In genomic region chr9:131271016-131271273, GRCh38 we compare ENCODE assay signal across 9 cellular contexts. TPM values are rescaled to one million over a fixed set of nuclear protein-coding genes. Genes with fewer than 3 reads are reported as not detected.
A peak's percentile ranks its signal among the peaks of the same experiment; 100 is the strongest.
DNase-seq lines count a peak whose midpoint lies in the region; ATAC-seq and TF ChIP-seq lines count a peak whose summit lies in the region.
"Not testable (repeated sequence)": the region's sequence is repeated elsewhere in the genome, so short reads cannot be mapped to it uniquely, and the experiment has no call there.
"Had no signal": no experiment of that assay in that cellular context is flagged by ENCODE, and none has a peak within 500 bp of the region (broad histone marks: within the 10 kb centered on the region; RNA-seq: fewer than 3 reads in every experiment).

No MANE protein-coding gene starts in this region.

- not testable (repeated sequence) for H3K27me3 Mint-ChIP-seq in memory B cell

- H3K4me1 ChIP-seq in DND-41 (ENCODE audit: insufficient read depth, low read length) (peaks cover 79% of the 10 kb centered on the region), OCI-LY7 (ENCODE audit: insufficient read depth, low read length, poor library complexity, severe bottlenecking) (peaks cover 81% of the 10 kb centered on the region), esophagus squamous epithelium (peaks cover 3 to 44% (median 8%) of the 10 kb centered on the region in 3 donors), upper lobe of left lung (peaks cover 61 to 85% (median 64%) of the 10 kb centered on the region in 4 donors)

- BruUV-seq in OCI-LY7 (replicated peaks; lab: Mats Ljungman, UMichigan), result not testable (repeated sequence)

- H3K4me2 ChIP-seq in DND-41 (ENCODE audit: insufficient read depth, low read length) (peak overlapping the region; percentile 86), OCI-LY7 (ENCODE audit: low read length) (peak overlapping the region; percentile 74)

- peaks cover 20% of the 10 kb centered on the region for H4K20me1 ChIP-seq in DND-41 (ENCODE audit: insufficient read depth, low read length)
- not testable (repeated sequence) for H4K20me1 ChIP-seq in OCI-LY7 (ENCODE audit: insufficient read depth, low read length)

- H3K9me3 Mint-ChIP-seq in memory B cell, result not testable (repeated sequence)

- not testable (repeated sequence) for H3K9me3 ChIP-seq in DND-41 (ENCODE audit: insufficient read depth, low read length, severe bottlenecking); OCI-LY7 (ENCODE audit: low read length); esophagus squamous epithelium; upper lobe of left lung

- not testable (repeated sequence) for TF ChIP-seq POLR2A in esophagus squamous epithelium (IDR thresholded peaks at IDR 0.05); upper lobe of left lung (IDR thresholded peaks at IDR 0.05)

- peaks cover 56% of the 10 kb centered on the region for H3K4me1 Mint-ChIP-seq in memory B cell

- H2AFZ ChIP-seq in DND-41 (ENCODE audit: low read depth, low read length); OCI-LY7 (ENCODE audit: low read length): not testable (repeated sequence)

- DNase-seq in DND-41; OCI-LY7 (ENCODE audit: low spot score); esophagus squamous epithelium (lab: John Stamatoyannopoulos, UW); memory B cell (ENCODE audit: low spot score in 2 of 2); upper lobe of left lung: not testable (repeated sequence)
- DNase-seq in activated T-cell treated with anti-CD3 and anti-CD28 coated beads, Interleukin-2, amount 50 U/mL, for 1 hour, result peak; percentile 21

- H3K79me2 ChIP-seq in DND-41 (ENCODE audit: insufficient read depth, low read length) (peaks cover 98% of the 10 kb centered on the region), OCI-LY7 (ENCODE audit: insufficient read depth, low read depth, low read length) (peaks cover 100% of the 10 kb centered on the region)

- POLR2A ChIA-PET in OCI-LY7 (lab: Charles Lee), result interaction anchor here (1.3 to 7.9 kb wide), 3 partner anchors 16 to 462 kb away, joined by 4 to 132 read pairs (median 4); no protein-coding TSS in a partner anchor

- intact Hi-C loops in OCI-LY7 (cut with micrococcal nuclease; ENCODE audit: unreplicated experiment), result loop anchor here (10.0 kb wide), 1 partner anchor 404 kb away; no protein-coding TSS in a partner anchor
- intact Hi-C loops in esophagus squamous epithelium (cut with DNase I), result not testable (repeated sequence)

- H3K27ac Mint-ChIP-seq in memory B cell, result peak overlapping the region; percentile 88

- not testable (repeated sequence) for H3K27me3 ChIP-seq in DND-41 (ENCODE audit: insufficient read depth, low read length, poor library complexity); upper lobe of left lung
- H3K27me3 ChIP-seq in esophagus squamous epithelium, result peaks cover 0 to 17% (median 0%) of the 10 kb centered on the region in 4 donors

- ATAC-seq in DND-41 (ENCODE audit: insufficient read depth, low read depth); memory B cell (ENCODE audit: low read depth); upper lobe of left lung (ENCODE audit: low FRiP score in 2 of 2): not testable (repeated sequence)

- H3K36me3 Mint-ChIP-seq in memory B cell, result not testable (repeated sequence)

- TF ChIP-seq CTCF in DND-41 (IDR thresholded peaks at IDR 0.05; ENCODE audit: borderline replicate concordance, extremely low read depth, low read length, poor library complexity, severe bottlenecking); OCI-LY7 (conservative IDR thresholded peaks at IDR 0.05; ENCODE audit: low read length); esophagus squamous epithelium (IDR thresholded peaks at IDR 0.05); upper lobe of left lung (IDR thresholded peaks at IDR 0.05): not testable (repeated sequence)

- H3K9me2 ChIP-seq in OCI-LY7 (ENCODE audit: insufficient read depth, low read length), result not testable (repeated sequence)

- H3K4me3 ChIP-seq in DND-41 (ENCODE audit: low read depth in 1 of 2, low read length in 2 of 2) (peak overlapping the region in 1 of 2 experiments; percentile 54; a peak in 2 of 4 replicates), OCI-LY7 (ENCODE audit: low read depth, low read length, poor library complexity, severe bottlenecking) (peak overlapping the region; percentile 56), esophagus squamous epithelium (peak overlapping the region in 1 of 4 donors; percentile 3), skin epidermis (peak overlapping the region in 2 of 7 experiments; percentile 9 to 11), upper lobe of left lung (peak overlapping the region in 2 of 4 donors; percentile 11 to 30)

- CTCF ChIA-PET in OCI-LY7 (lab: Charles Lee; ENCODE audit: unreplicated experiment), result interaction anchor here (1.0 kb wide), 1 partner anchor 14 kb away, joined by 3 read pairs; no protein-coding TSS in a partner anchor

- H3K27ac ChIP-seq in DND-41 (ENCODE audit: low read length) (peak overlapping the region; percentile 94), OCI-LY7 (ENCODE audit: low read depth, low read length, poor library complexity, severe bottlenecking) (peak overlapping the region; percentile 98), angular gyrus (ENCODE audit: low read depth, low read length) (peak overlapping the region; percentile 46), esophagus squamous epithelium (peak overlapping the region; percentile 50 to 85 (median 70)), skin epidermis (peak overlapping the region in 18 of 21 experiments; percentile 26 to 98 (median 84)), upper lobe of left lung (peak overlapping the region; percentile 87 to 93 (median 92))

- peak overlapping the region; percentile 80 for H3K9ac ChIP-seq in DND-41 (ENCODE audit: low read depth, low read length)

- not testable (repeated sequence) for TF ChIP-seq EP300 in upper lobe of left lung (IDR thresholded peaks at IDR 0.05)

- H3K36me3 ChIP-seq in DND-41 (ENCODE audit: insufficient read depth, low read length) (peaks cover 52% of the 10 kb centered on the region), OCI-LY7 (ENCODE audit: insufficient read depth, low read length) (peaks cover 28% of the 10 kb centered on the region)
- not testable (repeated sequence) for H3K36me3 ChIP-seq in esophagus squamous epithelium, upper lobe of left lung

- peak overlapping the region; percentile 75 for H3K4me3 Mint-ChIP-seq in memory B cell

- WGBS in esophagus squamous epithelium, 2 donors, result 77 to 86% methylated on average over 1 of the region's 1 CpG
- WGBS in upper lobe of left lung, 2 donors, result 58 to 69% methylated on average over 1 of the region's 1 CpG

RNA-seq across cellular contexts. Expression of gene FAM78A, which starts 5.4 kb away (rescaled TPM):
- 17.8 and 25.0 TPM in 2 replicates for total RNA-seq in OCI-LY7 (2014; rRNA removed; shearing (Covaris generic))
- 35.0 and 38.4 TPM in 2 replicates for total RNA-seq in OCI-LY7 (2022)
- total RNA-seq in esophagus squamous epithelium, result 1 to 10 TPM in 3 of 4 donors, under 1 TPM in 1; 0.61 to 2.9 (median 2.0) TPM
- 10 to 100 TPM in 2 of 6 donors, 1 to 10 TPM in 4; 4.5 to 19.1 (median 9.3) TPM for total RNA-seq in upper lobe of left lung

RNA-seq across cellular contexts. Expression of gene PLPP7, which starts 18.6 kb away (rescaled TPM):
- 0.16 and 0.46 TPM in 2 replicates for total RNA-seq in OCI-LY7 (2014; rRNA removed; shearing (Covaris generic))
- total RNA-seq in OCI-LY7 (2022), result 0.11 and 0.28 TPM in 2 replicates
- 1 to 10 TPM in 1 of 4 donors, under 1 TPM in 2, not detected in 1; 0.40 to 2.9 (median 0.97) TPM for total RNA-seq in esophagus squamous epithelium
- total RNA-seq in upper lobe of left lung, result 1 to 10 TPM in 4 of 6 donors, under 1 TPM in 2; 0.76 to 3.2 (median 1.6) TPM
- total RNA-seq: foreskin keratinocyte had no signal

Comparison
In these comparisons a context has a peak if more than half of its experiments do, and no peak if none do; other contexts are left out.
1. H3K27ac ChIP-seq: peak in every context shown above with its lines; median percentile 98 in OCI-LY7; 94 in DND-41; 92 in upper lobe of left lung; 84 in skin epidermis; 70 in esophagus squamous epithelium; 46 in angular gyrus.